In the genomic region with DNA sequence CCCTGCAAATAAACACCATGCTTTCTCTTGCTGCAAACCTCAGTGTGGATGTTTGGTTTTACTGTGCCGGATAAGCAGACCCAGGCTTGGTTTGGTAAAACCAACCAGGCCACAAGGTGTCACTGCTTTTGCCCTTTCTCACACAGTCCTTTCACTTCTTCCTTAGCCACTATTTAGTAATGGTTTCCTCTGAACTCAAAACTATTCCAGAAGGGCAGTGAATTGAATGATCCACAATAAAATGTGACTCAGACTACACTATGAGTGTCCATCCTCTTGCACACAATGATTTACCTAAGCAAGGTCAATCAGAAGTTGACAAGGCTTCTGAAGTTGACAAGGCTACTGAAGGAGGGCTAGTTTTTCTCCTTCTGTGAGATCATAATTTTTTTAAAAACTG, we compare ENCODE assay signal across 9 cellular contexts.
DNase-seq lines count a peak whose midpoint lies in the region; ATAC-seq and TF ChIP-seq lines count a peak whose summit lies in the region.
"Had no signal": no experiment of that assay in that cellular context is flagged by ENCODE, and none has a peak within 500 bp of the region (broad histone marks: within the 10 kb centered on the region; RNA-seq: fewer than 3 reads in every experiment).

No MANE protein-coding gene starts in this region.

- no peaks in the 10 kb centered on the region for H3K9me3 Mint-ChIP-seq in naive thymus-derived CD8-positive, alpha-beta T cell

- no peak overlapping the region for H3K4me3 Mint-ChIP-seq in naive thymus-derived CD8-positive, alpha-beta T cell
- H3K4me3 Mint-ChIP-seq: natural killer cell had no signal

- H3K36me3 ChIP-seq in SJSA1, result no peaks in the 10 kb centered on the region
- H3K36me3 ChIP-seq in hepatocyte (replicated peaks; ENCODE audit: insufficient read depth, low read depth), result no peaks in the 10 kb centered on the region

- no peaks in the 10 kb centered on the region for H3K79me2 ChIP-seq in hepatocyte

- no peaks in the 10 kb centered on the region for H4K20me1 ChIP-seq in hepatocyte (ENCODE audit: insufficient read depth, poor library complexity, severe bottlenecking)

- H3K4me2 ChIP-seq in hepatocyte, result no peak overlapping the region

- peaks cover 0 to 8% (median 3%) of the 10 kb centered on the region in 4 donors for H3K4me1 Mint-ChIP-seq in naive thymus-derived CD8-positive, alpha-beta T cell

- H3K27me3 ChIP-seq in SJSA1 (replicated peaks) (no peaks in the 10 kb centered on the region), hepatocyte (no peaks in the 10 kb centered on the region)

- peak; percentile 42 for TF ChIP-seq CTCF in hepatocyte (IDR thresholded peaks at IDR 0.05; ENCODE audit: poor library complexity)

- ATAC-seq in GM21619 (IDR thresholded peaks at IDR 0.05; ENCODE audit: unreplicated experiment) (peak; percentile 63), esophagus mucosa (no peak), HG02938 (IDR thresholded peaks at IDR 0.05; ENCODE audit: unreplicated experiment) (no peak)
- ATAC-seq in naive thymus-derived CD8-positive, alpha-beta T cell, result no peak
- ATAC-seq: natural killer cell had no signal

- no peaks in the 10 kb centered on the region for H3K9me2 ChIP-seq in hepatocyte (replicated peaks; ENCODE audit: insufficient read depth)

- no peak overlapping the region for H2AFZ ChIP-seq in hepatocyte

- H3K9me3 ChIP-seq in SJSA1 (replicated peaks) (no peaks in the 10 kb centered on the region), hepatocyte (ENCODE audit: low read depth) (no peaks in the 10 kb centered on the region)

- WGBS in hepatocyte (ENCODE audit: low lambda C conversion rate, missing lambda C conversion rate), result 80% methylated on average over 1 of the region's 1 CpG

- H3K4me3 ChIP-seq in SJSA1 (no peak overlapping the region), hepatocyte (no peak overlapping the region)

- H3K4me1 ChIP-seq in SJSA1 (replicated peaks), result peaks cover 54% of the 10 kb centered on the region
- H3K4me1 ChIP-seq in hepatocyte (ENCODE audit: insufficient read depth), result peaks cover 18% of the 10 kb centered on the region

- H3K36me3 Mint-ChIP-seq in naive thymus-derived CD8-positive, alpha-beta T cell, result no peaks in the 10 kb centered on the region
- H3K36me3 Mint-ChIP-seq: natural killer cell had no signal

- H3K27ac Mint-ChIP-seq in naive thymus-derived CD8-positive, alpha-beta T cell, result no peak overlapping the region
- H3K27ac Mint-ChIP-seq: natural killer cell had no signal

- DNase-seq in A172 (ENCODE audit: low spot score), result peak; percentile 46
- DNase-seq in SJSA1 (ENCODE audit: low read depth in 1 of 2, low spot score in 2 of 2), result peak in 1 of 2 experiments; percentile 39
- DNase-seq in hepatocyte (ENCODE audit: low spot score), result peak; percentile 20
- DNase-seq in naive thymus-derived CD8-positive, alpha-beta T cell, result no peak
- DNase-seq in posterior vena cava (ENCODE audit: low spot score), result no peak
- DNase-seq: natural killer cell had no signal

- H3K27ac ChIP-seq in SJSA1 (peak overlapping the region; percentile 83), hepatocyte (no peak overlapping the region)

- H3K27me3 Mint-ChIP-seq in naive thymus-derived CD8-positive, alpha-beta T cell, result peaks cover 0 to 1% (median 0%) of the 10 kb centered on the region in 5 donors

- POLR2A ChIA-PET in naive thymus-derived CD8-positive, alpha-beta T cell (lab: Charles Lee), result no interaction called here

- intact Hi-C loops in posterior vena cava (cut with DNase I), result no loop called here

Comparison
In these comparisons a context has a peak if more than half of its experiments do, and no peak if none do; other contexts are left out.
1. DNase-seq: peak in A172 (single experiment) and hepatocyte (single experiment); none in naive thymus-derived CD8-positive, alpha-beta T cell (0 of 10) and posterior vena cava (single experiment).